ENCODE assay signal across 24 cellular contexts in genomic region chr1:59390307-59390706, GRCh38.
"Had no signal": no experiment of that assay in that cellular context is flagged by ENCODE, and none has a peak within 500 bp of the region (broad histone marks: within the 10 kb centered on the region; RNA-seq: fewer than 3 reads in every experiment).

No MANE protein-coding gene starts in this region.

- FAIRE-seq: colon, keratinocyte had no signal

- H3K4me3 ChIP-seq: left ventricle myocardium inferior, lower lobe of right lung, prostate gland, right lobe of liver, spleen, uterus had no signal

- H3K27me3 Mint-ChIP-seq: dendritic cell treated with granulocyte-macrophage colony-stimulating factor and Interleukin-4, amounts not matched to agents 40 ng/mL and 50 ng/mL, for 4 days; effector memory CD8-positive, alpha-beta T cell; memory B cell; natural killer cell treated with Interleukin-12 subunit alpha and Interleukin-12 subunit beta and Interleukin-15 and Interleukin-18, amount 100 ng/mL, for 72 hours had no signal

- H3K27ac ChIP-seq: epithelial cell of prostate, foreskin keratinocyte, left ventricle myocardium inferior, lower lobe of right lung, parathyroid adenoma, prostate gland, right lobe of liver, spleen had no signal

- H3K27me3 ChIP-seq: foreskin keratinocyte, right lobe of liver, spleen, uterus had no signal

- H3K27ac Mint-ChIP-seq: dendritic cell treated with granulocyte-macrophage colony-stimulating factor and Interleukin-4, amounts not matched to agents 40 ng/mL and 50 ng/mL, for 4 days; immature natural killer cell; natural killer cell treated with Interleukin-12 subunit alpha and Interleukin-12 subunit beta and Interleukin-15 and Interleukin-18, amount 100 ng/mL, for 72 hours had no signal

- ATAC-seq: effector memory CD8-positive, alpha-beta T cell; foreskin keratinocyte; natural killer cell treated with Interleukin-12 subunit alpha and Interleukin-12 subunit beta and Interleukin-15 and Interleukin-18, amount 100 ng/mL, for 72 hours; right lobe of liver had no signal

- DNase-seq: effector memory CD8-positive, alpha-beta T cell; foreskin keratinocyte; immature natural killer cell; left ventricle myocardium inferior; lower lobe of right lung; occipital lobe; retina; right lobe of liver; spleen; stimulated activated CD4-positive, alpha-beta T cell treated with anti-CD3 and anti-CD28 coated beads, Interleukin-15, amount 100 ng/mL, for 24 hours; stimulated activated CD4-positive, alpha-beta T cell treated with anti-CD3 and anti-CD28 coated beads, Interleukin-1b, Interleukin-23, amount 100 ng/mL, for 48 hours; stimulated activated CD4-positive, alpha-beta T cell treated with anti-CD3 and anti-CD28 coated beads, Interleukin-4, amount 100 ng/mL, for 24 hours; stimulated activated naive CD4-positive, alpha-beta T cell; trophoblast cell; uterus had no signal

- H3K36me3 ChIP-seq: left ventricle myocardium inferior, lower lobe of right lung, prostate gland, right lobe of liver, spleen, uterus had no signal

- H3K9me3 Mint-ChIP-seq: dendritic cell treated with granulocyte-macrophage colony-stimulating factor and Interleukin-4, amounts not matched to agents 40 ng/mL and 50 ng/mL, for 4 days; effector memory CD8-positive, alpha-beta T cell; immature natural killer cell; memory B cell; natural killer cell treated with Interleukin-12 subunit alpha and Interleukin-12 subunit beta and Interleukin-15 and Interleukin-18, amount 100 ng/mL, for 72 hours had no signal

- H3K9me3 ChIP-seq: left ventricle myocardium inferior, lower lobe of right lung, prostate gland, right lobe of liver, spleen, uterus had no signal

- H3K4me1 ChIP-seq: foreskin keratinocyte, prostate gland had no signal

- H3K4me3 Mint-ChIP-seq: dendritic cell treated with granulocyte-macrophage colony-stimulating factor and Interleukin-4, amounts not matched to agents 40 ng/mL and 50 ng/mL, for 4 days; effector memory CD8-positive, alpha-beta T cell; immature natural killer cell; memory B cell; mesothelial cell of epicardium; natural killer cell treated with Interleukin-12 subunit alpha and Interleukin-12 subunit beta and Interleukin-15 and Interleukin-18, amount 100 ng/mL, for 72 hours had no signal
